In the genomic region with DNA sequence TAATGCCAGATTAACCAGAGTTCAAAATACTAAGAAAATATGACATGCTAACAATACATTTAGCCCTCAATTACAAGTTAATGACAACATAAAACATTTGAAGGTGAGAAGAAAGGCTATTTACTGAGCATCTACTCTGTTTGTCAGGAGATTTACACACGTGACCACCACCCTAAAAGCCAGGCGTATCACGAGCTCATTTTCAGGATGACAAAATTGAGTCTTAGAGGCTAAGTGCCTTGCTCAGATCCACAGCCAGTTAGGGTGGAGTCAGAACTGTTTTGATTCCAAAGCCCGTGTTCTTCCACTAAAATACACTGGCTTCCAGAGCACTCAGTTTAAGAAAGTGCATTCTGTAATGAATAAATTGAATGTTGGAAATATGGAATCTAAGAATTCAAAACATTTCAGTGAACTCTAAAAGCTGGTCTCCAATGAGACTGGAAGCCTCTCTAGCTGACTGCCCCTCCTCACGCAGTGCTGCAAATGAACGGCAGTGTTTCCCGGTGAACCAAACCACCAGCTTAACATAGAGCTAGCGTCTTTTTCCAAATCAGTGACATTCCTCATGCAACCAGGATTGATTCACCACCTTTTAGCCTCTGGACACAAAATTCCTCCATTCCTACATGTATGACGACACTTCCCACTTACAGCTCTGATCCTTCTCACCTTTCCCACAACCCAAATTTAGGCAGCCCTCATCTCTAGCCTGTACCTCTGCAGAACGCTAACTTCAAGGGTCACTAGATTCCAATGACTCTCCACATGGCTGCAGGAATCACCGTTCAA, we compare ENCODE assay signal across 1 cellular context.
TF ChIP-seq lines count a peak whose summit lies in the region.

No MANE protein-coding gene starts in this region.

TF ChIP-seq in IMR-90, 13 proteins besides CTCF, POLR2A, EP300 and RAD21:
- no peak for TF ChIP-seq RFX5 (IDR thresholded peaks at IDR 0.05; ENCODE audit: low read depth, low read length)
